ENCODE assay signal across 29 cellular contexts in the genomic region with DNA sequence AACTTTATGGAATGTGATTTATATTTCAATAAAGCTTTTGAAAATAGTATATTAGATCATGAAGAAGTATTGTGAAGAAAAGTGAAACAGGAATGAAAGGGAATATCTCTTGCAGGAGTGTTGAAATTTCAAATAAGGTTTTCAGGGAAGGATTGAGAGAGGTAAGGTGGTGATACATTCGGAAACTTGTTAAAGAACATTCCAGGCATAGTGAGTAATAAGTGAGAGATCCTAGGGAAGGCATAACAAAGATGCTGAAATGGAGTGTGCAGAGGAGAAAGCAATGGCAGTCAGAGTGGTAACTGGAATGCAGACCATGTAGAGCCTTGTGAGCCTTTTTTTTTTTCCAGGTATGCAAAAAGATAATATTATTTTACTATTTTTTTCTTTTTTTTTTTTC. TPM values are rescaled to one million over a fixed set of nuclear protein-coding genes. Genes with fewer than 3 reads are reported as not detected.
DNase-seq lines count a peak whose midpoint lies in the region; ATAC-seq and TF ChIP-seq lines count a peak whose summit lies in the region.
"Had no signal": no experiment of that assay in that cellular context is flagged by ENCODE, and none has a peak within 500 bp of the region (broad histone marks: within the 10 kb centered on the region; RNA-seq: fewer than 3 reads in every experiment).

No MANE protein-coding gene starts in this region.

- DNase-seq in ELR (ENCODE audit: low read depth): peak; percentile 16
- peak; percentile 11 for DNase-seq in PC-3
- DNase-seq in choroid plexus epithelial cell (ENCODE audit: low read depth): peak; percentile 25
- peak; percentile 44 for DNase-seq in kidney tubule cell (ENCODE audit: low spot score)
- no peak for DNase-seq in Kasumi-1 (lab: John Stamatoyannopoulos, UW)
- DNase-seq: 8988T; ACHN; BE2C; CD8-positive, alpha-beta memory T cell; DMS153; DND-41; H9; IMR-90; KG1; NCI-H1092; NCI-H1417 treated with DMSO at 0.1 percent for 48 hours; NCI-H1694 treated with DMSO at 0.1 percent for 48 hours; NCI-H2081; NCI-H2227 treated with DMSO at 0.1 percent for 48 hours; NCI-H510A; NCI-H69; SIG-M5 had no signal

- no peak overlapping the region for H3K27ac Mint-ChIP-seq in stimulated activated memory B cell treated with anti-CD40 and anti-IgM and Interleukin-4, amounts not matched to agents 10 μg/mL and 1 μg/mL and 100 μg/mL, for 72 hours
- H3K27ac Mint-ChIP-seq: CD14-positive monocyte, GM23338, H9 had no signal

- peaks cover 15% of the 10 kb centered on the region; the same call in 1 of the 2 replicates for H3K27me3 ChIP-seq in PC-3 (ENCODE audit: low read length)
- H3K27me3 ChIP-seq: BE2C had no signal

- no peaks in the 10 kb centered on the region for H3K9me3 ChIP-seq in PC-3 (ENCODE audit: low read length)
- H3K9me3 ChIP-seq: BE2C had no signal

- H3K4me2 ChIP-seq in PC-3 (ENCODE audit: low read length): no peak overlapping the region
- H3K4me2 ChIP-seq: GM23338 had no signal

- ATAC-seq in PC-3 (no peak), GM18505 (IDR thresholded peaks at IDR 0.05; ENCODE audit: unreplicated experiment) (no peak), HG03097 (IDR thresholded peaks at IDR 0.05; ENCODE audit: low FRiP score, unreplicated experiment) (no peak)
- ATAC-seq in stimulated activated memory B cell treated with anti-CD40 and anti-IgM and Interleukin-4, amounts not matched to agents 10 μg/mL and 1 μg/mL and 100 μg/mL, for 72 hours: no peak
- ATAC-seq: GM23338, Panc1 had no signal

- H3K4me3 Mint-ChIP-seq in stimulated activated memory B cell treated with anti-CD40 and anti-IgM and Interleukin-4, amounts not matched to agents 10 μg/mL and 1 μg/mL and 100 μg/mL, for 72 hours: no peak overlapping the region
- H3K4me3 Mint-ChIP-seq: CD14-positive monocyte; CD8-positive, alpha-beta memory T cell; GM23338; H9 had no signal

- H3K4me3 ChIP-seq in PC-3 (ENCODE audit: low read length): no peak overlapping the region
- H3K4me3 ChIP-seq in choroid plexus epithelial cell (ENCODE audit: low read depth, low read length): no peak overlapping the region
- H3K4me3 ChIP-seq: GM23338, SK-N-MC had no signal

- POLR2A ChIA-PET in PC-3 (lab: Charles Lee; ENCODE audit: unreplicated experiment): no interaction called here

- intact Hi-C loops in PC-3 (cut with micrococcal nuclease): no loop called here

- H3K9me2 ChIP-seq in PC-3 (replicated peaks; ENCODE audit: low read length): no peaks in the 10 kb centered on the region

- H3K27ac ChIP-seq in PC-3 (ENCODE audit: low read length): no peak overlapping the region
- H3K27ac ChIP-seq: SK-N-MC had no signal

- no peaks in the 10 kb centered on the region for H4K20me1 ChIP-seq in PC-3 (ENCODE audit: low read length)

- no peak overlapping the region for H2AFZ ChIP-seq in PC-3 (ENCODE audit: low read length)
- H2AFZ ChIP-seq: GM23338 had no signal

- H3K36me3 ChIP-seq in PC-3 (ENCODE audit: low read depth, low read length): no peaks in the 10 kb centered on the region
- H3K36me3 ChIP-seq: BE2C had no signal

- peaks cover 3% of the 10 kb centered on the region for H3K9me3 Mint-ChIP-seq in stimulated activated memory B cell treated with anti-CD40 and anti-IgM and Interleukin-4, amounts not matched to agents 10 μg/mL and 1 μg/mL and 100 μg/mL, for 72 hours

- CTCF ChIA-PET in PC-3 (lab: Charles Lee): no interaction called here

- H3F3A ChIP-seq in PC-3 (ENCODE audit: low read length, unreplicated experiment): no peaks in the 10 kb centered on the region

- no peak overlapping the region for H3K9ac ChIP-seq in PC-3 (ENCODE audit: low read length)

- H3K4me1 ChIP-seq in PC-3 (ENCODE audit: insufficient read depth, low read length): no peaks in the 10 kb centered on the region
- H3K4me1 ChIP-seq: BE2C had no signal

- no peaks in the 10 kb centered on the region for H3K36me3 Mint-ChIP-seq in stimulated activated memory B cell treated with anti-CD40 and anti-IgM and Interleukin-4, amounts not matched to agents 10 μg/mL and 1 μg/mL and 100 μg/mL, for 72 hours
- H3K36me3 Mint-ChIP-seq: CD14-positive monocyte; CD8-positive, alpha-beta memory T cell had no signal

- no peaks in the 10 kb centered on the region for H3K27me3 Mint-ChIP-seq in stimulated activated memory B cell treated with anti-CD40 and anti-IgM and Interleukin-4, amounts not matched to agents 10 μg/mL and 1 μg/mL and 100 μg/mL, for 72 hours
- H3K27me3 Mint-ChIP-seq: CD8-positive, alpha-beta memory T cell had no signal

- TF ChIP-seq POLR2A in GM18505 (IDR thresholded peaks at IDR 0.05; ENCODE audit: borderline replicate concordance, extremely low read depth, insufficient read depth, insufficient read length): no peak

- no peaks in the 10 kb centered on the region for H3K79me2 ChIP-seq in PC-3 (ENCODE audit: low read length)

- no TSS peak for BruUV-seq in PC-3 (replicated peaks; lab: Mats Ljungman, UMichigan)

- no peaks in the 10 kb centered on the region for H3K4me1 Mint-ChIP-seq in stimulated activated memory B cell treated with anti-CD40 and anti-IgM and Interleukin-4, amounts not matched to agents 10 μg/mL and 1 μg/mL and 100 μg/mL, for 72 hours
- H3K4me1 Mint-ChIP-seq: CD8-positive, alpha-beta memory T cell; GM23338; H9 had no signal

- TF ChIP-seq CTCF in PC-3 (conservative IDR thresholded peaks at IDR 0.05; ENCODE audit: low read depth, low read length) (no peak), choroid plexus epithelial cell (conservative IDR thresholded peaks at IDR 0.05; ENCODE audit: low read depth, low read length) (no peak)

RNA-seq across cellular contexts. Expression of gene OR9A4, which starts 4.1 kb away (rescaled TPM):
- not detected in 2 replicates for total RNA-seq in PC-3 (2014; rRNA removed)
- total RNA-seq: CD8-positive, alpha-beta memory T cell; GM23338; H9; IMR-90 had no signal

RNA-seq across cellular contexts. Expression of gene CLEC5A, which starts 26.5 kb away (rescaled TPM):
- not detected in 2 replicates for total RNA-seq in PC-3 (2014; rRNA removed)
- total RNA-seq: GM23338, H9, IMR-90 had no signal

RNA-seq across cellular contexts. Expression of gene TAS2R38, which starts 53.3 kb away (rescaled TPM):
- not detected in 2 replicates for total RNA-seq in PC-3 (2014; rRNA removed)
- total RNA-seq: CD8-positive, alpha-beta memory T cell; H9; IMR-90 had no signal

Comparison
In these comparisons a context has a peak if more than half of its experiments do, and no peak if none do; other contexts are left out.
1. DNase-seq: peak in ELR (single experiment), PC-3 (single experiment), choroid plexus epithelial cell (single experiment) and kidney tubule cell (single experiment); none in Kasumi-1 (0 of 2).